Comparison of ENCODE assay signal across 8 cellular contexts in genomic region chr3:172332256-172333041, GRCh38.
DNase-seq lines count a peak whose midpoint lies in the region; ATAC-seq, FAIRE-seq and TF ChIP-seq lines count a peak whose summit lies in the region.

No MANE protein-coding gene starts in this region.

- H3K27me3 ChIP-seq in HAP-1 (ENCODE audit: low read depth) (no peaks in the 10 kb centered on the region), astrocyte (ENCODE audit: insufficient read depth, low read length) (no peaks in the 10 kb centered on the region), small intestine (ENCODE audit: control insufficient read depth in 2 of 2, insufficient read depth in 2 of 2, low read length in 2 of 2) (no peaks in the 10 kb centered on the region)

- no peak overlapping the region for H3K4me3 Mint-ChIP-seq in astrocyte (ENCODE audit: unreplicated experiment)

- in situ Hi-C loops in HAP-1 (cut with MboI; ENCODE audit: low sequenced_read_pairs) = no loop called here

- H3K27me3 Mint-ChIP-seq in astrocyte (ENCODE audit: low read depth, unreplicated experiment) = no peaks in the 10 kb centered on the region

- ATAC-seq in HG03097 (IDR thresholded peaks at IDR 0.05; ENCODE audit: low FRiP score, unreplicated experiment) = no peak

- WGBS in small intestine, 3 donors = 45 to 53% (median 50%) methylated on average over 2 of the region's 2 CpGs

- H3K4me1 ChIP-seq in HAP-1 = no peaks in the 10 kb centered on the region
- peaks cover 4% of the 10 kb centered on the region for H3K4me1 ChIP-seq in astrocyte (ENCODE audit: insufficient read depth, low read length)
- no peaks in the 10 kb centered on the region for H3K4me1 ChIP-seq in small intestine (ENCODE audit: control insufficient read depth in 2 of 2, insufficient read depth in 1 of 2, low read depth in 1 of 2, low read length in 1 of 2)

- FAIRE-seq in astrocyte (lab: Jason Lieb, UNC) = peak; percentile 84
- no peak for FAIRE-seq in small intestine (lab: Jason Lieb, UNC)

- H3K9me3 Mint-ChIP-seq in astrocyte (ENCODE audit: unreplicated experiment) = no peaks in the 10 kb centered on the region

- H3K9me3 ChIP-seq in HAP-1 (no peaks in the 10 kb centered on the region), astrocyte (ENCODE audit: insufficient read depth, low read depth, low read length) (no peaks in the 10 kb centered on the region), small intestine (ENCODE audit: control insufficient read depth, low read depth) (no peaks in the 10 kb centered on the region)

- H3K4me1 Mint-ChIP-seq in astrocyte (ENCODE audit: low read depth, unreplicated experiment) = no peaks in the 10 kb centered on the region

- peak overlapping the region; percentile 53 for H3K27ac Mint-ChIP-seq in astrocyte (ENCODE audit: unreplicated experiment)

- H3K36me3 ChIP-seq in HAP-1 (replicated peaks) (peaks cover 6% of the 10 kb centered on the region), astrocyte (ENCODE audit: insufficient read depth, low read length) (peaks cover 74% of the 10 kb centered on the region), small intestine (ENCODE audit: control insufficient read depth in 2 of 2, insufficient read depth in 2 of 2, low read length in 2 of 2) (peaks cover under 1 to 9% of the 10 kb centered on the region in 2 donors)

- H3K4me2 ChIP-seq in astrocyte (ENCODE audit: low read length) = no peak overlapping the region

- TF ChIP-seq CTCF in astrocyte (IDR thresholded peaks at IDR 0.05; ENCODE audit: insufficient read depth, low read depth, low read length) = peak; percentile 97

- H3K27ac ChIP-seq in astrocyte (ENCODE audit: low read depth, low read length) = no peak overlapping the region
- no peak overlapping the region for H3K27ac ChIP-seq in small intestine (ENCODE audit: low read depth in 1 of 2, low read length in 1 of 2)

- H4K20me1 ChIP-seq in astrocyte (ENCODE audit: insufficient read depth, low read length) = peaks cover 33% of the 10 kb centered on the region

- H3K4me3 ChIP-seq in HAP-1 = no peak overlapping the region
- H3K4me3 ChIP-seq in astrocyte (ENCODE audit: insufficient read depth, low read depth, low read length) = no peak overlapping the region
- no peak overlapping the region for H3K4me3 ChIP-seq in small intestine (ENCODE audit: low read depth in 1 of 2, low read length in 2 of 2)

- H3K79me2 ChIP-seq in astrocyte (ENCODE audit: insufficient read depth, low read length) = peaks cover 13% of the 10 kb centered on the region

- DNase-seq in GDM1 (lab: John Stamatoyannopoulos, UW) (peak; percentile 9), HAP-1 (ENCODE audit: low spot score in 2 of 2) (peak; percentile 40 to 76), NCI-H128 (lab: John Stamatoyannopoulos, UW; ENCODE audit: unreplicated experiment) (peak; percentile 43), T-helper 2 cell (peak in 3 of 5 experiments; percentile 29 to 53 (median 29)), astrocyte (ENCODE audit: low read depth) (peak; percentile 31), hippocampal formation (lab: John Stamatoyannopoulos, UW) (peak; percentile 26 to 52), small intestine (peak; percentile 73)

- no peak overlapping the region for H2AFZ ChIP-seq in astrocyte (ENCODE audit: low read depth, low read length)

- peaks cover 25% of the 10 kb centered on the region for H3K36me3 Mint-ChIP-seq in astrocyte (ENCODE audit: low read depth, unreplicated experiment)

- H3K9ac ChIP-seq in astrocyte (ENCODE audit: low read length) = no peak overlapping the region

Comparison
In these comparisons a context has a peak if more than half of its experiments do, and no peak if none do; other contexts are left out.
1. DNase-seq: peak in every context shown above with its lines; median percentile 73 in small intestine; 58 in HAP-1; 43 in NCI-H128; 39 in hippocampal formation; 31 in astrocyte; 29 in T-helper 2 cell; 9 in GDM1.